ENCODE assay signal across 25 cellular contexts in the genomic region with DNA sequence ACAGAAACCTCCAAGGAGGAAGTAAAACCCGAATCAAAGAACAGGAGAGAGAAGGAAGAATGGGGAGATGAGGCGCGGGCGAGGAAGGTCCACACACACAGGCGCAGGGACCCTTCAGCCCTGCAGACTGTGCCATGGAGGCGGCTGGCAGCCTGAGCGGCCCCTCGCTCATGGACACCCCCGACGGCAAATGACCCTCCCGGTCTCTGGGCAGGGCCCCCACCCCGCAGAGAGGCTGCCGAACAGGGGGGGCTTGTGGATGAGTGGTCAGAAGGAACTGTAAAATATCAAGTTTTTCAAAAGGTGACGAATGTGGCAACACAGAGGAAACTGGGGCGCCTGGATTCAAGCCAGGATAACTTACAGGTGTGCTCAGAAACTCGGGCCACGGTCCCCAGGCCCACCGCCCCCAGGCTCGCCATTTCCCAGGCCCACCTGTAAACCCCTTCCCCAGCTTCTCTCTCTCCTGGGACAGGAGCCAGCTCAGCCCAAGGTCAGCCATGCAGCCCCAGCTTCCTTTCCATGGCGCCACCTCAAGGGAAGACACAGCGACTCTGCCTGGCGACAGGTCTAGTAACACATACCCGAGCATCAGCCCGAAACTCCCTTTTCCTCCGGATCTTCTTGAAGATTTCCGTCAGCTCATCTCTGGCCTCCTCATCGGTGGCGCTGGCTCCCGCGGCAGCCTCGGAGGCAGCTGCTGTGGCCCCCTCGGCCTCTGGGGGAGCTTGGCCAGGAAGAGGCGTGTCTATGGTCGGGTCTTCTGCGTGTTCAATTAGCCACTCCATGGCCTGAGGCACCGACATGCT.
"Had no signal": no experiment of that assay in that cellular context is flagged by ENCODE, and none has a peak within 500 bp of the region (broad histone marks: within the 10 kb centered on the region; RNA-seq: fewer than 3 reads in every experiment).

No MANE protein-coding gene starts in this region.

- H3K4me1 Mint-ChIP-seq: activated CD4-positive, alpha-beta T cell treated with anti-CD3 and anti-CD28 coated beads, Interleukin-2, amount 10 ng/mL, durations not matched to agents 7 days and 5 days had no signal

- H3K4me1 ChIP-seq: sigmoid colon, testis had no signal

- DNase-seq: activated CD4-positive, alpha-beta T cell treated with anti-CD3 and anti-CD28 coated beads, Interleukin-2, amount 10 ng/mL, durations not matched to agents 7 days and 5 days; activated CD8-positive, alpha-beta memory T cell treated with anti-CD3 and anti-CD28 coated beads, Interleukin-2, amount 10 ng/mL, durations not matched to agents 7 days and 5 days; activated CD8-positive, alpha-beta T cell treated with anti-CD3 and anti-CD28 coated beads for 36 hours; activated gamma-delta T cell; activated naive CD4-positive, alpha-beta T cell treated with anti-CD3 and anti-CD28 coated beads, Interleukin-2, amount 50 U/mL, for 16 hours; activated naive CD8-positive, alpha-beta T cell treated with anti-CD3 and anti-CD28 coated beads, Interleukin-2, amount 50 U/mL, for 24 hours; activated T-cell treated with anti-CD3 and anti-CD28 coated beads for 4 hours; cerebellar nuclear complex; heart left ventricle; islet precursor cell; left colon; mesenchymal stem cell; occipital lobe; retina; sigmoid colon; stimulated activated CD4-positive, alpha-beta T cell treated with anti-CD3 and anti-CD28 coated beads, Interleukin-2, amount 100 ng/mL, for 48 hours; stimulated activated CD8-positive, alpha-beta memory T cell treated with anti-CD3 and anti-CD28 coated beads, Interleukin-4, amount 100 ng/mL, for 48 hours; stimulated activated naive B cell treated with anti-CD40 and anti-IgM and Interleukin-4, amounts not matched to agents 10 μg/mL and 1 μg/mL and 100 μg/mL, for 72 hours; testis had no signal

- H3K9me3 ChIP-seq: heart left ventricle, sigmoid colon, testis had no signal

- H3K27me3 ChIP-seq: heart left ventricle, sigmoid colon, testis had no signal

- H3K27ac ChIP-seq: coronary artery, epithelial cell of prostate, heart left ventricle, sigmoid colon, testis, VCaP had no signal

- H3K4me3 Mint-ChIP-seq: activated CD4-positive, alpha-beta T cell treated with anti-CD3 and anti-CD28 coated beads, Interleukin-2, amount 10 ng/mL, durations not matched to agents 7 days and 5 days; activated CD8-positive, alpha-beta memory T cell treated with anti-CD3 and anti-CD28 coated beads, Interleukin-2, amount 10 ng/mL, durations not matched to agents 7 days and 5 days; activated CD8-positive, alpha-beta T cell treated with anti-CD3 and anti-CD28 coated beads for 36 hours; activated naive CD8-positive, alpha-beta T cell treated with anti-CD3 and anti-CD28 coated beads, Interleukin-2, amount 50 U/mL, for 24 hours; nephron; stimulated activated naive B cell treated with anti-CD40 and anti-IgM and Interleukin-4, amounts not matched to agents 10 μg/mL and 1 μg/mL and 100 μg/mL, for 72 hours; type B pancreatic cell had no signal

- H3K4me3 ChIP-seq: coronary artery, heart left ventricle, sigmoid colon, testis had no signal

- ATAC-seq: activated CD4-positive, CD25-positive, alpha-beta regulatory T cell treated with anti-CD3 and anti-CD28 coated beads, Interleukin-2, amount 50 U/mL, for 24 hours; activated CD8-positive, alpha-beta memory T cell treated with anti-CD3 and anti-CD28 coated beads, Interleukin-2, amount 10 ng/mL, durations not matched to agents 7 days and 5 days; activated CD8-positive, alpha-beta T cell treated with anti-CD3 and anti-CD28 coated beads for 36 hours; activated naive CD8-positive, alpha-beta T cell treated with anti-CD3 and anti-CD28 coated beads, Interleukin-2, amount 50 U/mL, for 24 hours; heart left ventricle; left colon; stimulated activated naive B cell treated with anti-CD40 and anti-IgM and Interleukin-4, amounts not matched to agents 10 μg/mL and 1 μg/mL and 100 μg/mL, for 72 hours had no signal

- H3K27me3 Mint-ChIP-seq: activated CD4-positive, alpha-beta T cell treated with anti-CD3 and anti-CD28 coated beads, Interleukin-2, amount 10 ng/mL, durations not matched to agents 7 days and 5 days; activated CD8-positive, alpha-beta memory T cell treated with anti-CD3 and anti-CD28 coated beads, Interleukin-2, amount 10 ng/mL, durations not matched to agents 7 days and 5 days; activated CD8-positive, alpha-beta T cell treated with anti-CD3 and anti-CD28 coated beads for 36 hours; stimulated activated naive B cell treated with anti-CD40 and anti-IgM and Interleukin-4, amounts not matched to agents 10 μg/mL and 1 μg/mL and 100 μg/mL, for 72 hours; type B pancreatic cell had no signal

- H3K27ac Mint-ChIP-seq: activated CD4-positive, alpha-beta T cell treated with anti-CD3 and anti-CD28 coated beads, Interleukin-2, amount 10 ng/mL, durations not matched to agents 7 days and 5 days; activated CD8-positive, alpha-beta memory T cell treated with anti-CD3 and anti-CD28 coated beads, Interleukin-2, amount 10 ng/mL, durations not matched to agents 7 days and 5 days; activated CD8-positive, alpha-beta T cell treated with anti-CD3 and anti-CD28 coated beads for 36 hours; activated naive CD8-positive, alpha-beta T cell treated with anti-CD3 and anti-CD28 coated beads, Interleukin-2, amount 50 U/mL, for 24 hours; nephron; stimulated activated naive B cell treated with anti-CD40 and anti-IgM and Interleukin-4, amounts not matched to agents 10 μg/mL and 1 μg/mL and 100 μg/mL, for 72 hours; type B pancreatic cell had no signal

- H3K9me3 Mint-ChIP-seq: activated CD4-positive, alpha-beta T cell treated with anti-CD3 and anti-CD28 coated beads, Interleukin-2, amount 10 ng/mL, durations not matched to agents 7 days and 5 days; activated naive CD8-positive, alpha-beta T cell treated with anti-CD3 and anti-CD28 coated beads, Interleukin-2, amount 50 U/mL, for 24 hours; nephron; stimulated activated naive B cell treated with anti-CD40 and anti-IgM and Interleukin-4, amounts not matched to agents 10 μg/mL and 1 μg/mL and 100 μg/mL, for 72 hours; type B pancreatic cell had no signal
